13 cellular contexts compared by ENCODE assay signal in the genomic region with DNA sequence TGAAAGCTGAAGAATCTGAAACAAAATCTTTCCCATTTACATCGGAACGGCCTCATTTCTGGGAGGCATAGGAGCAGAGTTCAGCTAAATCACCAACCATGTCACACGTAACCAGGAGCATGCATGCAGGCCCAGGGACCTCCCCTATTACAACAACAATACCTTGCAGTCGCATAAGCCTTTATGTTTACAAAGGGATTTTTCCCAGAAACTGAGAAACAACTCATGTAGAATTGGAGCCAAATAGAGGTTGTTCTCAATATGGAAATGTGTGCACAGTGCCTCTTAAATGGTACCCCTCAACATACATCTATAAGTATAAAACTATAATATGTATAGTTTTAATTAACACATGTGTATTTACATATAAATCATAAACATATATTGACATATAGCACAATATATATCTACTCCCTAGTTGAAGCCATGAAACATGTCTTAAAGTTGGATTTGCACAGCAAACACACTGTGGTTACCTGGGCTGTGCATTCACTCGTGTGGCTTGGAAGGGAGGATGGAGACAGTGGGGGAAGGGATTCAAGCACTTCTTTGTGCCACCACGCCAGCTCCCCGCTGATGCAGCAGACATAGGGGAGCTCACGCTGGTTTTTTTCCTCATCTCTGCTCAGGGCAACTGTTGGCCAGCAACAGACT. TPM values are rescaled to one million over a fixed set of nuclear protein-coding genes. Genes with fewer than 3 reads are reported as not detected.
A peak's percentile ranks its signal among the peaks of the same experiment; 100 is the strongest.
DNase-seq lines count a peak whose midpoint lies in the region; ATAC-seq and TF ChIP-seq lines count a peak whose summit lies in the region.
"Had no signal": no experiment of that assay in that cellular context is flagged by ENCODE, and none has a peak within 500 bp of the region (broad histone marks: within the 10 kb centered on the region; RNA-seq: fewer than 3 reads in every experiment).

No MANE protein-coding gene starts in this region.

- H3K27ac Mint-ChIP-seq in activated CD4-positive, alpha-beta T cell treated with anti-CD3 and anti-CD28 coated beads, Interleukin-2, amount 10 ng/mL, durations not matched to agents 24 days and 14 days, result peak overlapping the region; percentile 55
- no peak overlapping the region for H3K27ac Mint-ChIP-seq in activated CD4-positive, alpha-beta T cell treated with anti-CD3 and anti-CD28 coated beads, Interleukin-2, amount 10 ng/mL, durations not matched to agents 7 days and 5 days
- H3K27ac Mint-ChIP-seq in activated T-helper 1 cell treated with anti-CD3 and anti-CD28 coated beads, Interleukin-12 subunit alpha, Interleukin-12 subunit beta, Interleukin-2, Interleukin-4 antibody, amounts not matched to agents 30 ng/mL and 10 ng/mL and 1 ng/mL, durations not matched to agents 14 hours and 24 hours and 36 hours, result peak overlapping the region; percentile 61
- H3K27ac Mint-ChIP-seq: activated naive CD4-positive, alpha-beta T cell treated with anti-CD3 and anti-CD28 coated beads, Interleukin-2, amount 50 U/mL, for 24 hours had no signal

- no peaks in the 10 kb centered on the region for H3K27me3 ChIP-seq in smooth muscle cell (ENCODE audit: low read depth)
- H3K27me3 ChIP-seq: neutrophil had no signal

- DNase-seq in activated CD4-positive, alpha-beta T cell treated with anti-CD3 and anti-CD28 coated beads, Interleukin-2, amount 10 ng/mL, durations not matched to agents 24 days and 14 days, result no peak
- no peak for DNase-seq in activated CD4-positive, alpha-beta T cell treated with anti-CD3 and anti-CD28 coated beads, Interleukin-2, amount 10 ng/mL, durations not matched to agents 7 days and 5 days
- DNase-seq in activated T-helper 1 cell treated with anti-CD3 and anti-CD28 coated beads, Interleukin-12 subunit alpha, Interleukin-12 subunit beta, Interleukin-2, Interleukin-4 antibody, amounts not matched to agents 30 ng/mL and 10 ng/mL and 1 ng/mL, durations not matched to agents 14 hours and 24 hours and 36 hours (ENCODE audit: low spot score), result no peak
- DNase-seq in smooth muscle cell (lab: John Stamatoyannopoulos, UW; ENCODE audit: unreplicated experiment) (no peak), GM13977 (ENCODE audit: low spot score) (no peak), NCI-H510A (lab: John Stamatoyannopoulos, UW) (no peak)
- DNase-seq: activated CD4-positive, alpha-beta T cell treated with anti-CD3 and anti-CD28 coated beads for 1 hour; left colon; stimulated activated naive CD4-positive, alpha-beta T cell had no signal

- no peaks in the 10 kb centered on the region for H3K9me3 ChIP-seq in smooth muscle cell (replicated peaks; ENCODE audit: low read depth)
- H3K9me3 ChIP-seq: neutrophil had no signal

- CTCF ChIA-PET in activated CD4-positive, alpha-beta T cell treated with anti-CD3 and anti-CD28 coated beads, Interleukin-2, amount 10 ng/mL, durations not matched to agents 7 days and 5 days (lab: Charles Lee), result interaction anchor here (1.0 to 1.4 kb wide), 3 partner anchors 11 to 127 kb away, joined by 3 to 4 read pairs (median 4); no protein-coding TSS in a partner anchor

- no peaks in the 10 kb centered on the region for H4K20me1 ChIP-seq in smooth muscle cell (ENCODE audit: low read depth)

- TF ChIP-seq CTCF in smooth muscle cell (IDR thresholded peaks at IDR 0.05; ENCODE audit: borderline replicate concordance, insufficient read depth, poor library complexity, severe bottlenecking) (no peak), GM13977 (IDR thresholded peaks at IDR 0.05; ENCODE audit: extremely low read depth, insufficient read depth, missing control alignments) (no peak)

- intact Hi-C loops in activated CD4-positive, alpha-beta T cell treated with anti-CD3 and anti-CD28 coated beads, Interleukin-2, amount 10 ng/mL, durations not matched to agents 24 days and 14 days (cut with micrococcal nuclease), result loop anchor here (1.0 kb wide), 1 partner anchor 8 kb away; no protein-coding TSS in a partner anchor
- intact Hi-C loops in activated T-helper 1 cell treated with anti-CD3 and anti-CD28 coated beads, Interleukin-12 subunit alpha, Interleukin-12 subunit beta, Interleukin-2, Interleukin-4 antibody, amounts not matched to agents 30 ng/mL and 10 ng/mL and 1 ng/mL, durations not matched to agents 14 hours and 24 hours and 36 hours (cut with micrococcal nuclease), result loop anchor here (1.0 to 5.0 kb wide), 4 partner anchors 8 to 109 kb away; no protein-coding TSS in a partner anchor

- 92% methylated on average over 8 of the region's 8 CpGs for WGBS in smooth muscle cell (ENCODE audit: low lambda C conversion rate)

- H3K4me1 ChIP-seq in smooth muscle cell (ENCODE audit: low read depth), result peaks cover 44% of the 10 kb centered on the region

- peaks cover 16% of the 10 kb centered on the region for H3F3A ChIP-seq in smooth muscle cell (ENCODE audit: low read depth)

- no peaks in the 10 kb centered on the region for H3K79me2 ChIP-seq in smooth muscle cell (ENCODE audit: low read depth)

- in situ Hi-C loops in GM13977 (cut with MboI; ENCODE audit: low pct_unique_long_range_greater_than_20kb, low sequenced_read_pairs, unreplicated experiment), result no loop called here

- H3K4me3 ChIP-seq in smooth muscle cell, result no peak overlapping the region

- H3K36me3 Mint-ChIP-seq in activated CD4-positive, alpha-beta T cell treated with anti-CD3 and anti-CD28 coated beads, Interleukin-2, amount 10 ng/mL, durations not matched to agents 24 days and 14 days (ENCODE audit: low read depth), result peaks cover 56% of the 10 kb centered on the region
- peaks cover 31% of the 10 kb centered on the region for H3K36me3 Mint-ChIP-seq in activated CD4-positive, alpha-beta T cell treated with anti-CD3 and anti-CD28 coated beads, Interleukin-2, amount 10 ng/mL, durations not matched to agents 7 days and 5 days (ENCODE audit: low read depth)
- peaks cover 52% of the 10 kb centered on the region for H3K36me3 Mint-ChIP-seq in activated T-helper 1 cell treated with anti-CD3 and anti-CD28 coated beads, Interleukin-12 subunit alpha, Interleukin-12 subunit beta, Interleukin-2, Interleukin-4 antibody, amounts not matched to agents 30 ng/mL and 10 ng/mL and 1 ng/mL, durations not matched to agents 14 hours and 24 hours and 36 hours (ENCODE audit: low read depth)

- H2AFZ ChIP-seq in smooth muscle cell (ENCODE audit: low read depth), result no peak overlapping the region

- H3K4me2 ChIP-seq in smooth muscle cell, result no peak overlapping the region

- POLR2A ChIA-PET in activated CD4-positive, alpha-beta T cell treated with anti-CD3 and anti-CD28 coated beads, Interleukin-2, amount 10 ng/mL, durations not matched to agents 7 days and 5 days (lab: Charles Lee), result interaction anchor here (0.9 kb wide), 1 partner anchor 9 kb away, joined by 3 read pairs; no protein-coding TSS in a partner anchor

- H3K4me1 Mint-ChIP-seq in activated CD4-positive, alpha-beta T cell treated with anti-CD3 and anti-CD28 coated beads, Interleukin-2, amount 10 ng/mL, durations not matched to agents 24 days and 14 days, result peaks cover 22% of the 10 kb centered on the region
- peaks cover 6% of the 10 kb centered on the region for H3K4me1 Mint-ChIP-seq in activated CD4-positive, alpha-beta T cell treated with anti-CD3 and anti-CD28 coated beads, Interleukin-2, amount 10 ng/mL, durations not matched to agents 7 days and 5 days
- H3K4me1 Mint-ChIP-seq in activated T-helper 1 cell treated with anti-CD3 and anti-CD28 coated beads, Interleukin-12 subunit alpha, Interleukin-12 subunit beta, Interleukin-2, Interleukin-4 antibody, amounts not matched to agents 30 ng/mL and 10 ng/mL and 1 ng/mL, durations not matched to agents 14 hours and 24 hours and 36 hours (ENCODE audit: low read depth), result peaks cover 40% of the 10 kb centered on the region
- H3K4me1 Mint-ChIP-seq: activated naive CD4-positive, alpha-beta T cell treated with anti-CD3 and anti-CD28 coated beads, Interleukin-2, amount 50 U/mL, for 24 hours had no signal

- H3K27ac ChIP-seq in smooth muscle cell (ENCODE audit: low read depth), result peak overlapping the region; percentile 97
- H3K27ac ChIP-seq: neutrophil had no signal

- no peaks in the 10 kb centered on the region for H3K9me3 Mint-ChIP-seq in activated CD4-positive, alpha-beta T cell treated with anti-CD3 and anti-CD28 coated beads, Interleukin-2, amount 10 ng/mL, durations not matched to agents 24 days and 14 days
- H3K9me3 Mint-ChIP-seq in activated CD4-positive, alpha-beta T cell treated with anti-CD3 and anti-CD28 coated beads, Interleukin-2, amount 10 ng/mL, durations not matched to agents 7 days and 5 days, result no peaks in the 10 kb centered on the region
- H3K9me3 Mint-ChIP-seq in activated T-helper 1 cell treated with anti-CD3 and anti-CD28 coated beads, Interleukin-12 subunit alpha, Interleukin-12 subunit beta, Interleukin-2, Interleukin-4 antibody, amounts not matched to agents 30 ng/mL and 10 ng/mL and 1 ng/mL, durations not matched to agents 14 hours and 24 hours and 36 hours, result no peaks in the 10 kb centered on the region
- H3K9me3 Mint-ChIP-seq: activated naive CD4-positive, alpha-beta T cell treated with anti-CD3 and anti-CD28 coated beads, Interleukin-2, amount 50 U/mL, for 24 hours had no signal

- H3K36me3 ChIP-seq in smooth muscle cell (ENCODE audit: low read depth), result peaks cover 9% of the 10 kb centered on the region

- H3K9ac ChIP-seq in smooth muscle cell (ENCODE audit: low read depth), result peak overlapping the region; percentile 57

- H3K27me3 Mint-ChIP-seq in activated CD4-positive, alpha-beta T cell treated with anti-CD3 and anti-CD28 coated beads, Interleukin-2, amount 10 ng/mL, durations not matched to agents 24 days and 14 days, result no peaks in the 10 kb centered on the region
- no peaks in the 10 kb centered on the region for H3K27me3 Mint-ChIP-seq in activated CD4-positive, alpha-beta T cell treated with anti-CD3 and anti-CD28 coated beads, Interleukin-2, amount 10 ng/mL, durations not matched to agents 7 days and 5 days
- no peaks in the 10 kb centered on the region for H3K27me3 Mint-ChIP-seq in activated T-helper 1 cell treated with anti-CD3 and anti-CD28 coated beads, Interleukin-12 subunit alpha, Interleukin-12 subunit beta, Interleukin-2, Interleukin-4 antibody, amounts not matched to agents 30 ng/mL and 10 ng/mL and 1 ng/mL, durations not matched to agents 14 hours and 24 hours and 36 hours (ENCODE audit: insufficient read depth)
- H3K27me3 Mint-ChIP-seq: activated naive CD4-positive, alpha-beta T cell treated with anti-CD3 and anti-CD28 coated beads, Interleukin-2, amount 50 U/mL, for 24 hours had no signal

- no peak overlapping the region for H3K4me3 Mint-ChIP-seq in activated CD4-positive, alpha-beta T cell treated with anti-CD3 and anti-CD28 coated beads, Interleukin-2, amount 10 ng/mL, durations not matched to agents 24 days and 14 days
- no peak overlapping the region for H3K4me3 Mint-ChIP-seq in activated CD4-positive, alpha-beta T cell treated with anti-CD3 and anti-CD28 coated beads, Interleukin-2, amount 10 ng/mL, durations not matched to agents 7 days and 5 days
- H3K4me3 Mint-ChIP-seq in activated T-helper 1 cell treated with anti-CD3 and anti-CD28 coated beads, Interleukin-12 subunit alpha, Interleukin-12 subunit beta, Interleukin-2, Interleukin-4 antibody, amounts not matched to agents 30 ng/mL and 10 ng/mL and 1 ng/mL, durations not matched to agents 14 hours and 24 hours and 36 hours, result no peak overlapping the region
- H3K4me3 Mint-ChIP-seq: activated naive CD4-positive, alpha-beta T cell treated with anti-CD3 and anti-CD28 coated beads, Interleukin-2, amount 50 U/mL, for 24 hours had no signal

- ATAC-seq in HG02642 (IDR thresholded peaks at IDR 0.05; ENCODE audit: poor library complexity, unreplicated experiment), result peak; percentile 32
- no peak for ATAC-seq in GM18858 (IDR thresholded peaks at IDR 0.05; ENCODE audit: unreplicated experiment)
- ATAC-seq: left colon had no signal

RNA-seq across cellular contexts. Expression of a gene that starts 35.0 kb away (rescaled TPM):
- 16.2 and 21.4 TPM in 2 replicates for total RNA-seq in activated CD4-positive, alpha-beta T cell treated with anti-CD3 and anti-CD28 coated beads, Interleukin-2, amount 10 ng/mL, durations not matched to agents 24 days and 14 days
- total RNA-seq in activated CD4-positive, alpha-beta T cell treated with anti-CD3 and anti-CD28 coated beads, Interleukin-2, amount 10 ng/mL, durations not matched to agents 7 days and 5 days, result under 1 TPM; 0.06 to 0.25 TPM
- total RNA-seq in activated T-helper 1 cell treated with anti-CD3 and anti-CD28 coated beads, Interleukin-12 subunit alpha, Interleukin-12 subunit beta, Interleukin-2, Interleukin-4 antibody, amounts not matched to agents 30 ng/mL and 10 ng/mL and 1 ng/mL, durations not matched to agents 14 hours and 24 hours and 36 hours, result 27.3 and 30.2 TPM in 2 replicates
- total RNA-seq in smooth muscle cell, result 3.5 and 6.2 TPM in 2 replicates
- polyA plus RNA-seq in smooth muscle cell, result 1.6 and 2.5 TPM in 2 replicates
